ENCODE assay signal across 32 cellular contexts in genomic region chr11:130141561-130142341, GRCh38. TPM values are rescaled to one million over a fixed set of nuclear protein-coding genes. Genes with fewer than 3 reads are reported as not detected.
DNase-seq lines count a peak whose midpoint lies in the region; ATAC-seq, FAIRE-seq and TF ChIP-seq lines count a peak whose summit lies in the region.
"Had no signal": no experiment of that assay in that cellular context is flagged by ENCODE, and none has a peak within 500 bp of the region (broad histone marks: within the 10 kb centered on the region; RNA-seq: fewer than 3 reads in every experiment).

No MANE protein-coding gene starts in this region.

- no peak for FAIRE-seq in HepG2 (lab: Jason Lieb, UNC)
- FAIRE-seq: RCC 7860, small intestine had no signal

- TF ChIP-seq POLR2A in HepG2 (IDR thresholded peaks at IDR 0.05; ENCODE audit: insufficient read depth in 1 of 2, low read depth in 2 of 2, low read length in 2 of 2) = no peak

- DNase-seq in AG10803 (ENCODE audit: low read depth) = peak; percentile 50
- DNase-seq in astrocyte of the cerebellum (ENCODE audit: low read depth) = peak; percentile 31
- DNase-seq in fibroblast of the aortic adventitia (ENCODE audit: low read depth) = peak; percentile 86
- DNase-seq in HepG2 (ENCODE audit: low spot score) = no peak
- DNase-seq in UCSD-AML1 (lab: John Stamatoyannopoulos, UW; ENCODE audit: unreplicated experiment) = no peak
- no peak for DNase-seq in ureter (ENCODE audit: low spot score)
- no peak for DNase-seq in HK-2 (ENCODE audit: unreplicated experiment)
- DNase-seq: activated CD4-positive, alpha-beta memory T cell treated with anti-CD3 and anti-CD28 coated beads for 36 hours; activated CD4-positive, CD25-positive, alpha-beta regulatory T cell treated with anti-CD3 and anti-CD28 coated beads, Interleukin-2, amount 50 U/mL, for 72 hours; activated CD8-positive, alpha-beta memory T cell treated with anti-CD3 and anti-CD28 coated beads, Interleukin-2, amount 50 U/mL, for 48 hours; body of pancreas; CD8-positive, alpha-beta memory T cell; DMS 273 treated with DMSO at 0.1 percent for 48 hours; effector memory CD4-positive, alpha-beta T cell; erythroblast; gastrocnemius medialis; KBM-7; midbrain; MM.1S; naive thymus-derived CD4-positive, alpha-beta T cell; NCI-H1417; NCI-H2081; NCI-H2227 treated with DMSO at 0.1 percent for 48 hours; NCI-H748 treated with DMSO at 0.1 percent for 48 hours; SK-N-SH; small intestine; stimulated activated CD8-positive, alpha-beta memory T cell treated with anti-CD3 and anti-CD28 coated beads, Interleukin-4, amount 100 ng/mL, for 48 hours; stimulated activated naive CD8-positive, alpha-beta T cell treated with anti-CD3 and anti-CD28 coated beads, Interleukin-15, amount 100 ng/mL, for 72 hours had no signal

- H4K20me1 ChIP-seq in HepG2 (ENCODE audit: insufficient read depth, low read length) = no peaks in the 10 kb centered on the region

- H3K4me2 ChIP-seq in HepG2 (ENCODE audit: low read depth, low read length) = no peak overlapping the region
- H3K4me2 ChIP-seq: SK-N-SH had no signal

- BruUV-seq in HepG2 (replicated peaks; lab: Mats Ljungman, UMichigan) = no TSS peak

- H3K36me3 ChIP-seq in HepG2 (replicated peaks in 1 of 2; ENCODE audit: control insufficient read depth in 1 of 2, insufficient read depth in 2 of 2, low read length in 2 of 2) = peaks cover 21 to 56% of the 10 kb centered on the region in 2 experiments

- ATAC-seq in HepG2 (no peak), HG03460 (IDR thresholded peaks at IDR 0.05; ENCODE audit: unreplicated experiment) (no peak)
- ATAC-seq: activated naive CD4-positive, alpha-beta T cell treated with anti-CD3 and anti-CD28 coated beads, Interleukin-2, amount 50 U/mL, for 72 hours; body of pancreas; gastrocnemius medialis; naive thymus-derived CD4-positive, alpha-beta T cell; stimulated activated naive CD8-positive, alpha-beta T cell treated with anti-CD3 and anti-CD28 coated beads, Interleukin-15, amount 100 ng/mL, for 72 hours had no signal

- no peak overlapping the region for H3K4me3 ChIP-seq in AG10803 (ENCODE audit: low read length)
- no peak overlapping the region for H3K4me3 ChIP-seq in astrocyte of the cerebellum (ENCODE audit: low read depth, low read length)
- H3K4me3 ChIP-seq in fibroblast of the aortic adventitia (ENCODE audit: low read depth, low read length) = no peak overlapping the region
- no peak overlapping the region for H3K4me3 ChIP-seq in HepG2 (replicated peaks in 1 of 3; ENCODE audit: insufficient read depth in 1 of 3, low read depth in 2 of 3, low read length in 3 of 3)
- H3K4me3 ChIP-seq: body of pancreas, gastrocnemius medialis had no signal

- peaks cover 57% of the 10 kb centered on the region for H3K4me1 ChIP-seq in HepG2 (ENCODE audit: insufficient read depth, low read length)
- H3K4me1 ChIP-seq: gastrocnemius medialis had no signal

- in situ Hi-C loops in astrocyte of the cerebellum (cut with HindIII; ENCODE audit: low sequenced_read_pairs) (no loop called here), HepG2 (cut with HindIII; ENCODE audit: extremely low pct_ligation_motif_present, low pct_unique_long_range_greater_than_20kb) (loop anchor here (25.0 kb wide), 1 partner anchor 354 kb away; no protein-coding TSS in a partner anchor)

- no peak overlapping the region for H2AFZ ChIP-seq in HepG2 (ENCODE audit: low read length)

- H3K9me3 ChIP-seq in HepG2 (ENCODE audit: low read length) = no peaks in the 10 kb centered on the region
- H3K9me3 ChIP-seq: body of pancreas, gastrocnemius medialis, SK-N-SH had no signal

- TF ChIP-seq RAD21 in HepG2 (CRISPR knock-in tag; IDR thresholded peaks at IDR 0.05) = no peak

- intact Hi-C loops in HepG2 (cut with micrococcal nuclease; ENCODE audit: unreplicated experiment) = no loop called here

- H3K79me2 ChIP-seq in HepG2 (ENCODE audit: insufficient read depth, low read length) = peaks cover 4% of the 10 kb centered on the region

- TF ChIP-seq CTCF in AG10803 (conservative IDR thresholded peaks at IDR 0.05; ENCODE audit: low read length) (no peak), astrocyte of the cerebellum (IDR thresholded peaks at IDR 0.05; ENCODE audit: low read depth, low read length, missing control alignments) (no peak), fibroblast of the aortic adventitia (IDR thresholded peaks at IDR 0.05; ENCODE audit: insufficient read depth, low read length) (peak; percentile 21), HepG2 (CRISPR knock-in tag; IDR thresholded peaks at IDR 0.05) (no peak)

- peak overlapping the region; percentile 6 for H3K27ac ChIP-seq in HepG2 (ENCODE audit: extremely low read length, insufficient read depth, low read length)
- H3K27ac ChIP-seq: body of pancreas, gastrocnemius medialis had no signal

- POLR2A ChIA-PET in HepG2 (lab: Yijun Ruan, JAX) = no interaction called here

- 88% methylated on average over 15 of the region's 19 CpGs for WGBS in HepG2 (ENCODE audit: low lambda C conversion rate)

- no peaks in the 10 kb centered on the region for H3K27me3 ChIP-seq in HepG2 (ENCODE audit: control insufficient read depth in 1 of 2, insufficient read depth in 2 of 2, low read length in 2 of 2)
- H3K27me3 ChIP-seq: body of pancreas, gastrocnemius medialis had no signal

- CTCF ChIA-PET in HepG2 (lab: Yijun Ruan, JAX; ENCODE audit: low intra/inter-chr PET ratio, low total read pairs) = no interaction called here

- no peak overlapping the region for H3K9ac ChIP-seq in HepG2 (ENCODE audit: insufficient read depth, low read depth, low read length)
- H3K9ac ChIP-seq: SK-N-SH had no signal

- TF ChIP-seq EP300 in HepG2 (IDR thresholded peaks at IDR 0.05; ENCODE audit: low read depth in 2 of 2, low read length in 2 of 2) (no peak), HepG2 (CRISPR knock-in tag; IDR thresholded peaks at IDR 0.05; ENCODE audit: borderline replicate concordance) (no peak)

TF ChIP-seq in HepG2, 621 proteins besides CTCF, POLR2A, EP300 and RAD21 (continues in another document):
- TF ChIP-seq FUBP1 (CRISPR knock-in tag; IDR thresholded peaks at IDR 0.05; ENCODE audit: borderline replicate concordance) (no peak), FOXC1 (CRISPR knock-in tag; IDR thresholded peaks at IDR 0.05; ENCODE audit: borderline replicate concordance) (no peak), ZSCAN21 (CRISPR knock-in tag; IDR thresholded peaks at IDR 0.05; ENCODE audit: borderline replicate concordance) (no peak), TSC22D2 (CRISPR knock-in tag; IDR thresholded peaks at IDR 0.05; ENCODE audit: borderline replicate concordance) (no peak), HNF1B (CRISPR knock-in tag; IDR thresholded peaks at IDR 0.05) (no peak), FOXO1 (CRISPR knock-in tag; IDR thresholded peaks at IDR 0.05) (no peak), SRY (CRISPR knock-in tag; IDR thresholded peaks at IDR 0.05) (no peak)

RNA-seq across cellular contexts. Expression of gene ST14, which starts 17.8 kb away (rescaled TPM):
- total RNA-seq in fibroblast of the aortic adventitia (ENCODE audit: low replicate concordance) (0.09 TPM in 1 of 2 replicates, not detected in the other), HepG2 (2016; rRNA removed; fragmentation: Illumina TruSeq; extraction: Trizol) (0.69 and 1.4 TPM in 2 replicates), ureter (103 TPM)
- total RNA-seq in HepG2 (2016; cell fraction: cytosol; rRNA removed; fragmentation: Illumina TruSeq; extraction: Trizol; ENCODE audit: low read depth) = 0.26 and 0.30 TPM in 2 replicates
- total RNA-seq in HepG2 (2016; cell fraction: insoluble cytoplasmic fraction; rRNA removed; fragmentation: Illumina TruSeq; extraction: Trizol) = 0.55 and 1.3 TPM in 2 replicates
- total RNA-seq in HepG2 (2016; cell fraction: membrane; rRNA removed; fragmentation: Illumina TruSeq; extraction: Trizol) = 0.65 and 0.72 TPM in 2 replicates
- total RNA-seq in HepG2 (2016; cell fraction: nucleus; rRNA removed; fragmentation: Illumina TruSeq; extraction: Trizol) = 0.94 and 0.99 TPM in 2 replicates
- polyA plus RNA-seq in HepG2 (2011; rRNA removed) = 0.88 and 1.1 TPM in 2 replicates
- 0.90 and 1.3 TPM in 2 replicates for polyA plus RNA-seq in HepG2 (2011; cell fraction: cytosol; rRNA removed)
- 2.7 and 3.0 TPM in 2 replicates for polyA plus RNA-seq in HepG2 (2011; cell fraction: nucleus; rRNA removed)
- polyA plus RNA-seq in HepG2 (2012) = 0.76 and 1.3 TPM in 2 replicates
- 0.14 and 0.15 TPM in 2 replicates for polyA plus RNA-seq in HepG2 (2016; cell fraction: cytosol; fragmentation: Illumina TruSeq; extraction: Trizol; ENCODE audit: low read depth)
- 0.84 and 1.1 TPM in 2 replicates for polyA plus RNA-seq in HepG2 (2016; cell fraction: insoluble cytoplasmic fraction; fragmentation: Illumina TruSeq; extraction: Trizol; ENCODE audit: low read depth)
- 0.31 and 0.55 TPM in 2 replicates for polyA plus RNA-seq in HepG2 (2016; cell fraction: membrane; fragmentation: Illumina TruSeq; extraction: Trizol; ENCODE audit: low read depth)
- 2.0 and 2.6 TPM in 2 replicates for polyA plus RNA-seq in HepG2 (2016; cell fraction: nucleus; fragmentation: Illumina TruSeq; extraction: Trizol; ENCODE audit: insufficient read depth, low read depth)
- 2.0 and 3.1 TPM in 2 replicates for polyA minus RNA-seq in HepG2 (2011; rRNA and poly(A)+ RNA removed; ENCODE audit: low replicate concordance)
- 0.62 and 0.79 TPM in 2 replicates for polyA minus RNA-seq in HepG2 (2011; cell fraction: cytosol; rRNA and poly(A)+ RNA removed)
- 0.64 and 0.87 TPM in 2 replicates for polyA minus RNA-seq in HepG2 (2011; cell fraction: nucleus; rRNA and poly(A)+ RNA removed)
- total RNA-seq: A172; activated CD4-positive, alpha-beta memory T cell treated with anti-CD3 and anti-CD28 coated beads for 36 hours had no signal
- polyA plus RNA-seq: CD8-positive, alpha-beta memory T cell; SK-N-SH had no signal

Comparison
In these comparisons a context has a peak if more than half of its experiments do, and no peak if none do; other contexts are left out.
1. DNase-seq: peak in AG10803 (single experiment), astrocyte of the cerebellum (single experiment) and fibroblast of the aortic adventitia (single experiment); none in HepG2 (single experiment), UCSD-AML1 (single experiment), ureter (single experiment) and HK-2 (single experiment).
2. RNA of gene ST14, which starts 17.8 kb away (total RNA-seq): 103 TPM in ureter (single experiment); 0.26 to 1.4 TPM in HepG2 and 0.09 TPM in fibroblast of the aortic adventitia; every median in the first group is over 10 times any median in the second.